In the genomic region with DNA sequence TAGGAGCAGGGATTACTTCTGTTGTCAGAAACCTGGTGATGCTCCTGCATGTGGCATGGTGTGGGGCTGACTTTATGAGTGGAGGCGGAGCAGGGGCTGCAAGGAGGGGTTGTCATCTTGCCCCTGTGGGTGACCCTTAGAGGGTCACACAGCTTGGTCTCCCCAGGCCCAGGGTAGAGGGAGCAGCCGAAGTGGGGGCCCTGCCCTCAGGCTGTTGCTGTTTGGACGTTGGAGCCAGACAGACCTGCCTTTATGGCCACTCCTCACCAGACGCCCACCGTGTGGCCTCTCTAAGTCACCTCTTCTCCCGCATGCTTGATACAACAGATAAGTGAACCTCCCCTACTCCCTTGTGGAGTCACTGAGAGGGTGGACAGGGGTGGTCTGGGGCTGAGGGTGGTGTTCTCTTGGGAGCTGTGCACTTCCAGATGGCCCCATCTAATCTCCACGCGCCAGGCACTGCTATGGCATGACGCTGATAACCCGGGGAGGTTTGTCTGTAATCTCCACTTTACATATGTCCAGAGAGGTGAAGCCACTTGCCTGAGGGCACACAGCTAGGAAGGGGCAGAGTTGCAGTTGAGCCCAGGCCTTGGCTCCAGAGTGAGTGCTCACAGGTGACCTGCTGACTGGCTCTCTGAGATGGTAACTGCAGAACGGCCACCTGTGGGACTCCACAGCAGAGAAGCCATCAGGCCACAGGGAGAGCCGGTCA, we compare ENCODE assay signal across 1 cellular context.
TF ChIP-seq lines count a peak whose summit lies in the region.

No MANE protein-coding gene starts in this region.

TF ChIP-seq in K562, 482 proteins besides CTCF, POLR2A, EP300 and RAD21:
- TF ChIP-seq IRF9 (tag; IDR thresholded peaks at IDR 0.05): no peak
- peak; percentile 57; the same call in 1 of the 2 replicates for TF ChIP-seq NCOR1 (IDR thresholded peaks at IDR 0.05)
- TF ChIP-seq TEAD4 (IDR thresholded peaks at IDR 0.05; ENCODE audit: low read length): peak; percentile 61; the same call in 1 of the 2 replicates
- TF ChIP-seq TEAD4 (CRISPR knock-in tag; IDR thresholded peaks at IDR 0.05; ENCODE audit: borderline replicate concordance): no peak
- TF ChIP-seq ZNF239 (CRISPR knock-in tag; IDR thresholded peaks at IDR 0.05): no peak
- TF ChIP-seq CBFA2T3 (IDR thresholded peaks at IDR 0.05): peak; percentile 83
- no peak for TF ChIP-seq JUNB (CRISPR knock-in tag; conservative IDR thresholded peaks at IDR 0.05)
- peak; percentile 28; the same call in 1 of the 2 replicates for TF ChIP-seq NFIC (IDR thresholded peaks at IDR 0.05)
- peak; percentile 74 for TF ChIP-seq BCOR (IDR thresholded peaks at IDR 0.05)
- TF ChIP-seq TCF3 (CRISPR knock-in tag; IDR thresholded peaks at IDR 0.05): peak; percentile 52
- peak; percentile 20; the same call in 1 of the 2 replicates for TF ChIP-seq ZBTB7A (IDR thresholded peaks at IDR 0.05; ENCODE audit: borderline replicate concordance, control insufficient read depth, low read depth, low read length)
- no peak for TF ChIP-seq NR3C1 (CRISPR knock-in tag; IDR thresholded peaks at IDR 0.05)
- TF ChIP-seq, protein P1, sequence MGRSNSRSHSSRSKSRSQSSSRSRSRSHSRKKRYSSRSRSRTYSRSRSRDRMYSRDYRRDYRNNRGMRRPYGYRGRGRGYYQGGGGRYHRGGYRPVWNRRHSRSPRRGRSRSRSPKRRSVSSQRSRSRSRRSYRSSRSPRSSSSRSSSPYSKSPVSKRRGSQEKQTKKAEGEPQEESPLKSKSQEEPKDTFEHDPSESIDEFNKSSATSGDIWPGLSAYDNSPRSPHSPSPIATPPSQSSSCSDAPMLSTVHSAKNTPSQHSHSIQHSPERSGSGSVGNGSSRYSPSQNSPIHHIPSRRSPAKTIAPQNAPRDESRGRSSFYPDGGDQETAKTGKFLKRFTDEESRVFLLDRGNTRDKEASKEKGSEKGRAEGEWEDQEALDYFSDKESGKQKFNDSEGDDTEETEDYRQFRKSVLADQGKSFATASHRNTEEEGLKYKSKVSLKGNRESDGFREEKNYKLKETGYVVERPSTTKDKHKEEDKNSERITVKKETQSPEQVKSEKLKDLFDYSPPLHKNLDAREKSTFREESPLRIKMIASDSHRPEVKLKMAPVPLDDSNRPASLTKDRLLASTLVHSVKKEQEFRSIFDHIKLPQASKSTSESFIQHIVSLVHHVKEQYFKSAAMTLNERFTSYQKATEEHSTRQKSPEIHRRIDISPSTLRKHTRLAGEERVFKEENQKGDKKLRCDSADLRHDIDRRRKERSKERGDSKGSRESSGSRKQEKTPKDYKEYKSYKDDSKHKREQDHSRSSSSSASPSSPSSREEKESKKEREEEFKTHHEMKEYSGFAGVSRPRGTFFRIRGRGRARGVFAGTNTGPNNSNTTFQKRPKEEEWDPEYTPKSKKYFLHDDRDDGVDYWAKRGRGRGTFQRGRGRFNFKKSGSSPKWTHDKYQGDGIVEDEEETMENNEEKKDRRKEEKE (IDR thresholded peaks at IDR 0.05; ENCODE audit: borderline replicate concordance in 1 of 2, control insufficient read depth in 1 of 2, low read depth in 2 of 2, low read length in 1 of 2): no peak
- TF ChIP-seq ZNF316 (IDR thresholded peaks at IDR 0.05): peak; percentile 79
- peak; percentile 64 for TF ChIP-seq ZFP36 (IDR thresholded peaks at IDR 0.05; ENCODE audit: low read depth, low read length, partially characterized antibody)
- TF ChIP-seq SIRT6 (IDR thresholded peaks at IDR 0.05; ENCODE audit: low read depth, low read length): no peak
- TF ChIP-seq BRD9 (IDR thresholded peaks at IDR 0.05; ENCODE audit: low read depth, partially characterized antibody): peak; percentile 98
- TF ChIP-seq TAL1 (IDR thresholded peaks at IDR 0.05): peak; percentile 71
- TF ChIP-seq MTA1 (IDR thresholded peaks at IDR 0.05; ENCODE audit: borderline replicate concordance): no peak
- no peak for TF ChIP-seq KLF10 (CRISPR knock-in tag; IDR thresholded peaks at IDR 0.05)
- TF ChIP-seq ZNF253 (CRISPR knock-in tag; conservative IDR thresholded peaks at IDR 0.05): no peak
- no peak for TF ChIP-seq HDAC1 (IDR thresholded peaks at IDR 0.05)
- peak in 1 of 2 experiments; percentile 64; a peak in 2 of 4 replicates for TF ChIP-seq KDM1A (IDR thresholded peaks at IDR 0.05)
- TF ChIP-seq, protein P2, sequence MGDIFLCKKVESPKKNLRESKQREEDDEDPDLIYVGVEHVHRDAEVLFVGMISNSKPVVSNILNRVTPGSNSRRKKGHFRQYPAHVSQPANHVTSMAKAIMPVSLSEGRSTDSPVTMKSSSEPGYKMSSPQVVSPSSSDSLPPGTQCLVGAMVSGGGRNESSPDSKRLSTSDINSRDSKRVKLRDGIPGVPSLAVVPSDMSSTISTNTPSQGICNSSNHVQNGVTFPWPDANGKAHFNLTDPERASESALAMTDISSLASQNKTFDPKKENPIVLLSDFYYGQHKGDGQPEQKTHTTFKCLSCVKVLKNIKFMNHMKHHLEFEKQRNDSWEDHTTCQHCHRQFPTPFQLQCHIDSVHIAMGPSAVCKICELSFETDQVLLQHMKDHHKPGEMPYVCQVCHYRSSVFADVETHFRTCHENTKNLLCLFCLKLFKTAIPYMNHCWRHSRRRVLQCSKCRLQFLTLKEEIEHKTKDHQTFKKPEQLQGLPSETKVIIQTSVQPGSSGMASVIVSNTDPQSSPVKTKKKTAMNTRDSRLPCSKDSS (IDR thresholded peaks at IDR 0.05; ENCODE audit: low read depth, partially characterized antibody): no peak
- peak; percentile 58; the same call in 1 of the 2 replicates for TF ChIP-seq POLR2AphosphoS5 (IDR thresholded peaks at IDR 0.05; ENCODE audit: control insufficient read depth, insufficient read depth, low read depth, low read length)
- peak; percentile 74 for TF ChIP-seq CBFA2T2 (conservative IDR thresholded peaks at IDR 0.05)
- TF ChIP-seq HINFP (tag; conservative IDR thresholded peaks at IDR 0.05; ENCODE audit: low read depth): no peak
- TF ChIP-seq ELF4 (CRISPR knock-in tag; IDR thresholded peaks at IDR 0.05): no peak
- peak; percentile 49 for TF ChIP-seq ARID1B (IDR thresholded peaks at IDR 0.05)
- peak; percentile 54 for TF ChIP-seq RBM25 (IDR thresholded peaks at IDR 0.05; ENCODE audit: low read depth, low read length, severe bottlenecking)
